16 cellular contexts compared by ENCODE assay signal in the genomic region with DNA sequence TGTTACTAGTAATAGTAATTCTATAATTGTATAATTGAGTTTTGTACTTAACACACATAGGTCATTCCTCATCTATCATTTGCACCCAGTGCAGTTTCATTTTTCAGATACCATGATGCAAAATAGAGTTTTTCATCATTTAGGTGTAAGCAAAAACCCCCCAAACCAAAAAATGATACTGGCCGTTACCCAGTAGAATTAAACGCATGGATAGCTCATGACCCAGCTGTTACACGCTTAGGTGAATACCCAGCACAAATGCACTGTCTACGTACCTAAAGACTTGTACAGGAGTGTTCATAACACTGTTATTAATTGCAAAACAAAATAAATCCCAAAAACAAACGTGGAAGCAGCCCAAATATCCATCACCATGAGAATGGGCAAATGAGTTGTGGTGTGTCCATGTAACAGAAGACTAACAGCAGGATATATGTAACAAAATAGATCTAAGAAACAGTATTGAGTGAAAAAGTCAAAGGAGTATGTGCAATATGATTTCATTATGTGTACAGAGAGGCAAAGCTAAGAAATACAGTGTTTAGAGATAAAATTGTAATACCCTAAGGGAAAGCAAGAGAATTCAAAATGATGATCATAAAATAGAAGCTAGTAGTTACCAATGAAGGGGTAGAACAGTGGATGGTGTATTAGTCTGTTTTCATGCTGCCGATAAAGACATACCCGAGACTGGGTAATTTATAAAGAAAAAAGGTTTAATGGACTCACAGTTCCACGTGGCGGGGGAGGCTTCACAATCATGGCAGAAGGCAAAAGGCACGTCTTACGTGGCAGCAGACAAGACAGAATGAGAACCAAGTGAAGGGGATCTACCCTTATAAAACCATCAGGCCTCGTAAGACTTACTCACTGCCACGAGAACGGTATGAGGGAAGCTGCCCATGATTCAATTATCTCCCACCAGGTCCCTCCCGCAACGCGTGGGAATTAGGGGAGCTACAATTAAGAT.
"Had no signal": no experiment of that assay in that cellular context is flagged by ENCODE, and none has a peak within 500 bp of the region (broad histone marks: within the 10 kb centered on the region; RNA-seq: fewer than 3 reads in every experiment).

No MANE protein-coding gene starts in this region.

- H3K36me3 Mint-ChIP-seq: activated naive CD4-positive, alpha-beta T cell treated with anti-CD3 and anti-CD28 coated beads, Interleukin-2, amount 50 U/mL, for 72 hours had no signal

- H3K9me3 ChIP-seq: right atrium auricular region, tibial nerve had no signal

- H3K9me3 Mint-ChIP-seq: activated CD4-positive, alpha-beta memory T cell treated with anti-CD3 and anti-CD28 coated beads for 36 hours; activated naive CD4-positive, alpha-beta T cell treated with anti-CD3 and anti-CD28 coated beads, Interleukin-2, amount 50 U/mL, for 72 hours; activated T-helper 2 cell treated with anti-CD3 and anti-CD28 coated beads, Interferon-gamma antibody, Interleukin-2, Interleukin-4, amounts not matched to agents 10 μg/mL and 5 μg/mL and 100 μg/mL, durations not matched to agents 14 hours and 24 hours and 36 hours; brain; central memory CD8-positive, alpha-beta T cell; mesothelial cell of epicardium; stimulated activated memory B cell treated with anti-CD40 and anti-IgM and Interleukin-4, amounts not matched to agents 10 μg/mL and 1 μg/mL and 100 μg/mL, for 72 hours had no signal

- H3K27me3 Mint-ChIP-seq: activated CD4-positive, alpha-beta memory T cell treated with anti-CD3 and anti-CD28 coated beads for 36 hours; brain; central memory CD8-positive, alpha-beta T cell; stimulated activated memory B cell treated with anti-CD40 and anti-IgM and Interleukin-4, amounts not matched to agents 10 μg/mL and 1 μg/mL and 100 μg/mL, for 72 hours had no signal

- H3K4me2 ChIP-seq: hepatocyte, smooth muscle cell had no signal

- H3K27ac Mint-ChIP-seq: activated CD4-positive, alpha-beta memory T cell treated with anti-CD3 and anti-CD28 coated beads for 36 hours; activated naive CD4-positive, alpha-beta T cell treated with anti-CD3 and anti-CD28 coated beads, Interleukin-2, amount 50 U/mL, for 72 hours; activated T-helper 2 cell treated with anti-CD3 and anti-CD28 coated beads, Interferon-gamma antibody, Interleukin-2, Interleukin-4, amounts not matched to agents 10 μg/mL and 5 μg/mL and 100 μg/mL, durations not matched to agents 14 hours and 24 hours and 36 hours; brain; mesothelial cell of epicardium; stimulated activated memory B cell treated with anti-CD40 and anti-IgM and Interleukin-4, amounts not matched to agents 10 μg/mL and 1 μg/mL and 100 μg/mL, for 72 hours had no signal

- H3K27ac ChIP-seq: hepatocyte, right atrium auricular region, tibial nerve had no signal

- H3K4me1 Mint-ChIP-seq: brain; central memory CD8-positive, alpha-beta T cell; mesothelial cell of epicardium had no signal

- H3K4me3 Mint-ChIP-seq: activated CD4-positive, alpha-beta memory T cell treated with anti-CD3 and anti-CD28 coated beads for 36 hours; brain; central memory CD8-positive, alpha-beta T cell; mesothelial cell of epicardium; stimulated activated memory B cell treated with anti-CD40 and anti-IgM and Interleukin-4, amounts not matched to agents 10 μg/mL and 1 μg/mL and 100 μg/mL, for 72 hours had no signal

- ATAC-seq: activated naive CD4-positive, alpha-beta T cell treated with anti-CD3 and anti-CD28 coated beads, Interleukin-2, amount 50 U/mL, for 72 hours; stimulated activated memory B cell treated with anti-CD40 and anti-IgM and Interleukin-4, amounts not matched to agents 10 μg/mL and 1 μg/mL and 100 μg/mL, for 72 hours had no signal

- H3K27me3 ChIP-seq: hepatocyte, right atrium auricular region, tibial nerve had no signal

- H3K4me3 ChIP-seq: hepatocyte, right atrium auricular region, smooth muscle cell, tibial nerve had no signal

- H3K4me1 ChIP-seq: tibial nerve had no signal

- H3K79me2 ChIP-seq: hepatocyte had no signal

- DNase-seq: activated CD4-positive, alpha-beta memory T cell treated with anti-CD3 and anti-CD28 coated beads for 36 hours; activated T-cell treated with anti-CD3 and anti-CD28 coated beads for 4 hours; amniotic stem cell; cortex of kidney; effector memory CD4-positive, alpha-beta T cell; T1000 had no signal

- H2AFZ ChIP-seq: hepatocyte had no signal
